In genomic region chr2:102027703-102028059, GRCh38 we compare ENCODE assay signal across 12 cellular contexts. TPM values are rescaled to one million over a fixed set of nuclear protein-coding genes. Genes with fewer than 3 reads are reported as not detected.
A peak's percentile ranks its signal among the peaks of the same experiment; 100 is the strongest.
DNase-seq lines count a peak whose midpoint lies in the region; ATAC-seq, FAIRE-seq and TF ChIP-seq lines count a peak whose summit lies in the region.
"Had no signal": no experiment of that assay in that cellular context is flagged by ENCODE, and none has a peak within 500 bp of the region (broad histone marks: within the 10 kb centered on the region; RNA-seq: fewer than 3 reads in every experiment).

No MANE protein-coding gene starts in this region.

- no peaks in the 10 kb centered on the region for H3K79me2 ChIP-seq in K562 (ENCODE audit: control insufficient read depth, insufficient read depth, low read length)

- H3K4me1 ChIP-seq in A549 (peaks cover 41% of the 10 kb centered on the region), K562 (replicated peaks in 1 of 2; ENCODE audit: control insufficient read depth in 2 of 2, insufficient read depth in 2 of 2, low read length in 2 of 2) (peaks cover 0 to 3% of the 10 kb centered on the region in 2 experiments; a peak in 2 of 5 replicates), right cardiac atrium (ENCODE audit: control insufficient read depth, insufficient read depth, low read length) (peaks cover 6% of the 10 kb centered on the region), psoas muscle (peaks cover 20% of the 10 kb centered on the region), A673 (ENCODE audit: insufficient read depth, low read length, poor library complexity, severe bottlenecking) (no peaks in the 10 kb centered on the region)

- intact Hi-C loops in K562 (cut with micrococcal nuclease) (no loop called here), right cardiac atrium (cut with DNase I) (no loop called here), psoas muscle (cut with DNase I) (loop anchor here in 1 of 2 donors (10.0 kb wide), 2 partner anchors 327 to 417 kb away; partner anchors contain the start of gene IL18R1), A673 (cut with micrococcal nuclease; ENCODE audit: unreplicated experiment) (loop anchor here (10.0 kb wide), 1 partner anchor 327 kb away; the partner anchor contains the start of gene IL18R1)

- TF ChIP-seq POLR2A in A549 (IDR thresholded peaks at IDR 0.05; ENCODE audit: low read length) (no peak), K562 (conservative IDR thresholded peaks at IDR 0.05) (no peak)

- H3K36me3 ChIP-seq in K562 (ENCODE audit: control insufficient read depth, insufficient read depth, low read length) (no peaks in the 10 kb centered on the region; the same call in 2 of the 3 replicates), psoas muscle (ENCODE audit: insufficient read depth in 1 of 2, low read depth in 1 of 2) (no peaks in the 10 kb centered on the region), A673 (ENCODE audit: insufficient read depth, low read length, poor library complexity, severe bottlenecking) (no peaks in the 10 kb centered on the region)

- FAIRE-seq in A549 (lab: Jason Lieb, UNC), result no peak
- FAIRE-seq in K562 (lab: Jason Lieb, UNC), result no peak
- FAIRE-seq: GM12891 had no signal

- no peak overlapping the region for H3K9ac ChIP-seq in K562 (ENCODE audit: insufficient read depth in 1 of 2, low read depth in 2 of 2, low read length in 2 of 2)

- TF ChIP-seq RAD21 in A549 (conservative IDR thresholded peaks at IDR 0.05 in 1 of 2, IDR thresholded peaks at IDR 0.05 in 1 of 2) (no peak), K562 (CRISPR knock-in tag; conservative IDR thresholded peaks at IDR 0.05 in 1 of 2, IDR thresholded peaks at IDR 0.05 in 1 of 2) (no peak)

- TF ChIP-seq CTCF in A549 (IDR thresholded peaks at IDR 0.05), result no peak
- TF ChIP-seq CTCF in K562 (IDR thresholded peaks at IDR 0.05 in 2 of 3, conservative IDR thresholded peaks at IDR 0.05 in 1 of 3; ENCODE audit: insufficient read depth in 2 of 3, low read depth in 1 of 3, low read length in 3 of 3), result no peak
- TF ChIP-seq CTCF in psoas muscle (IDR thresholded peaks at IDR 0.05), result no peak
- no peak for TF ChIP-seq CTCF in A673 (conservative IDR thresholded peaks at IDR 0.05; ENCODE audit: low read depth, low read length)

- TF ChIP-seq EP300 in A549 (IDR thresholded peaks at IDR 0.05), result no peak
- no peak for TF ChIP-seq EP300 in K562 (IDR thresholded peaks at IDR 0.05; ENCODE audit: low read length)

- WGBS in A549 (ENCODE audit: missing lambda C conversion rate), result 67% methylated on average over 6 of the region's 6 CpGs
- 38% methylated on average over 6 of the region's 6 CpGs for WGBS in K562 (ENCODE audit: insufficient coverage, low coverage, missing lambda C conversion rate)
- WGBS in right cardiac atrium, result 40% methylated on average over 6 of the region's 6 CpGs
- WGBS in psoas muscle, 3 donors, result 22 to 40% (median 23%) methylated on average over 6 of the region's 6 CpGs

- no peaks in the 10 kb centered on the region; the same call in 1 of the 2 replicates for H4K20me1 ChIP-seq in K562 (replicated peaks; ENCODE audit: control insufficient read depth, insufficient read depth, low read length)

- no peaks in the 10 kb centered on the region; a peak in 1 of 5 replicates for H3K27me3 ChIP-seq in K562 (ENCODE audit: control insufficient read depth in 2 of 2, insufficient read depth in 2 of 2, low read length in 2 of 2)
- no peaks in the 10 kb centered on the region for H3K27me3 ChIP-seq in right cardiac atrium (ENCODE audit: control insufficient read depth, insufficient read depth)
- no peaks in the 10 kb centered on the region for H3K27me3 ChIP-seq in psoas muscle (ENCODE audit: insufficient read depth in 3 of 3, low read length in 2 of 3)
- H3K27me3 ChIP-seq in A673 (replicated peaks; ENCODE audit: insufficient read depth, low read depth, low read length, poor library complexity), result no peaks in the 10 kb centered on the region

- BruUV-seq in K562 (replicated peaks; lab: Mats Ljungman, UMichigan) (no TSS peak), A673 (replicated peaks; lab: Mats Ljungman, UMichigan) (no TSS peak)

- POLR2A ChIA-PET in A549 (lab: Yijun Ruan, JAX) (interaction anchor here (1.4 kb wide), 1 partner anchor 37 kb away, joined by 5 read pairs; no protein-coding TSS in a partner anchor), K562 (lab: Yijun Ruan, JAX) (interaction anchor here (1.3 to 1.6 kb wide), 2 partner anchors 23 to 41 kb away, joined by 3 to 4 read pairs; no protein-coding TSS in a partner anchor), A673 (lab: Charles Lee; ENCODE audit: low non-redundant PET) (no interaction called here)

- H3K9me1 ChIP-seq in K562 (ENCODE audit: control insufficient read depth, insufficient read depth, low read length), result no peaks in the 10 kb centered on the region

- H3K4me2 ChIP-seq in A549 (peak overlapping the region; percentile 49), K562 (ENCODE audit: insufficient read depth, low read length) (no peak overlapping the region)
- H3K4me2 ChIP-seq: GM23338 had no signal

- H3K27ac ChIP-seq in A549 (peak overlapping the region; percentile 71 to 80), K562 (ENCODE audit: extremely low read depth, low read depth, low read length) (no peak overlapping the region), right cardiac atrium (ENCODE audit: low read length) (peak overlapping the region; percentile 84), psoas muscle (peak overlapping the region; percentile 50), A673 (ENCODE audit: low read depth, low read length, poor library complexity, severe bottlenecking) (no peak overlapping the region)

- H3K9me3 ChIP-seq in A549, result no peaks in the 10 kb centered on the region
- H3K9me3 ChIP-seq in K562 (replicated peaks; ENCODE audit: control insufficient read depth, insufficient read depth, low read depth, low read length), result no peaks in the 10 kb centered on the region
- H3K9me3 ChIP-seq in right cardiac atrium (ENCODE audit: control insufficient read depth, low read length), result no peaks in the 10 kb centered on the region
- no peaks in the 10 kb centered on the region for H3K9me3 ChIP-seq in psoas muscle
- H3K9me3 ChIP-seq in A673 (ENCODE audit: low read depth, low read length, poor library complexity, severe bottlenecking), result no peaks in the 10 kb centered on the region

- DNase-seq in A549 (ENCODE audit: low read depth in 1 of 2, low spot score in 1 of 2), result no peak
- no peak for DNase-seq in K562 (ENCODE audit: extremely low read depth in 1 of 4, low spot score in 3 of 4)
- DNase-seq in right cardiac atrium, result no peak
- no peak for DNase-seq in psoas muscle
- DNase-seq in A673 (ENCODE audit: low spot score), result no peak
- DNase-seq in effector CD8-positive, alpha-beta T cell (lab: John Stamatoyannopoulos, UW), result no peak
- DNase-seq in putamen (ENCODE audit: low spot score), result no peak
- DNase-seq: activated gamma-delta T cell had no signal

- CTCF ChIA-PET in A549 (lab: Yijun Ruan, JAX), result interaction anchor here (0.8 to 3.2 kb wide), 7 partner anchors 10 to 146 kb away, joined by 3 to 10 read pairs (median 4); no protein-coding TSS in a partner anchor
- CTCF ChIA-PET in K562 (lab: Yijun Ruan, JAX; ENCODE audit: low intra/inter-chr PET ratio), result no interaction called here
- CTCF ChIA-PET in A673 (lab: Charles Lee), result interaction anchor here (0.5 kb wide), 1 partner anchor 433 kb away, joined by 3 read pairs; no protein-coding TSS in a partner anchor

- 0 out of 2 replicates have a peak overlapping the region, but pooled peaks have one; percentile 3 for H2AFZ ChIP-seq in K562 (ENCODE audit: low read depth, low read length)
- H2AFZ ChIP-seq: GM23338 had no signal

- in situ Hi-C loops in K562 (cut with MboI), result no loop called here

- ATAC-seq in A549 (peak in 1 of 2 experiments; percentile 25; a peak in 1 of 6 replicates), K562 (no peak), right cardiac atrium (peak in 1 of 2 donors; percentile 90), psoas muscle (peak in 3 of 4 donors; percentile 59 to 81 (median 71)), GM18502 (IDR thresholded peaks at IDR 0.05; ENCODE audit: poor library complexity, unreplicated experiment) (no peak)
- ATAC-seq: GM23338, left lobe of liver had no signal

- H3K4me3 ChIP-seq in A549, result no peak overlapping the region
- no peak overlapping the region for H3K4me3 ChIP-seq in K562
- H3K4me3 ChIP-seq in right cardiac atrium (ENCODE audit: low read length), result no peak overlapping the region
- H3K4me3 ChIP-seq in psoas muscle, result no peak overlapping the region
- no peak overlapping the region for H3K4me3 ChIP-seq in A673 (ENCODE audit: low read depth, low read length, poor library complexity, severe bottlenecking)
- H3K4me3 ChIP-seq: GM23338 had no signal

TF ChIP-seq in K562, 482 proteins besides CTCF, POLR2A, EP300 and RAD21 (continues in another document):
- TF ChIP-seq GABPB2 (CRISPR knock-in tag; conservative IDR thresholded peaks at IDR 0.05), result no peak

RNA-seq across cellular contexts. Expression of gene IL1R2, which starts 35.9 kb away (rescaled TPM):
- polyA plus RNA-seq in A549 (2011; rRNA removed) (1.7 and 2.3 TPM in 2 replicates), A549 (2017; fragmentation: RNase III; extraction: RNeasy Plus Mini Kit Qiagen cat#74134 plus additional on column Dnase treatment) (0.71 to 0.83 TPM (median 0.71 TPM) in 3 replicates), K562 (2011; rRNA removed) (not detected in 2 replicates), K562 (2014; fragmentation: Illumina TruSeq; extraction: Trizol) (not detected in 2 replicates), K562 (2014; fragmentation: Nextera tagmentation; extraction: Ambion mirVana) (under 1 TPM in 1 of 2 experiments, not detected in 1; 0.13 TPM), K562 (2014; rRNA removed) (not detected in 2 replicates), right cardiac atrium (1.9 TPM), psoas muscle (1 to 10 TPM in 2 of 3 donors, under 1 TPM in 1; 0.86 to 3.4 (median 1.3) TPM)
- polyA plus RNA-seq in A549 (2012; cell fraction: cytosol; rRNA removed), result 0.62 and 0.65 TPM in 2 replicates
- polyA plus RNA-seq in A549 (2012; cell fraction: nucleus; rRNA removed), result 0.49 and 0.61 TPM in 2 replicates
- 1.4 and 2.0 TPM in 2 replicates for polyA minus RNA-seq in A549 (2011; rRNA and poly(A)+ RNA removed)
- not detected in 2 replicates for total RNA-seq in K562 (2011; cell fraction: chromatin; rRNA removed; ENCODE audit: low replicate concordance)
- not detected in 2 replicates for total RNA-seq in K562 (2011; cell fraction: nucleolus; rRNA removed)
- not detected in 2 replicates for total RNA-seq in K562 (2011; cell fraction: nucleoplasm; rRNA removed)
- total RNA-seq in K562 (2014; rRNA removed) (0.24 TPM in 1 of 2 replicates, not detected in the other), K562 (2014; rRNA removed; fragmentation: Illumina TruSeq; extraction: Trizol) (not detected in 2 replicates), K562 (2015; rRNA removed; fragmentation: Illumina TruSeq; extraction: Trizol) (not detected in 2 replicates), K562 (2021) (0.13 TPM in 1 of 2 replicates, not detected in the other), right cardiac atrium (1 to 10 TPM in 3 of 4 donors, not detected in 1; 3.0 to 4.3 (median 3.9) TPM), psoas muscle (1 to 10 TPM in 2 of 4 donors, under 1 TPM in 2; 0.41 to 3.1 (median 1.6) TPM), A673 (2021) (not detected in 2 replicates)
- polyA plus RNA-seq in K562 (2011; cell fraction: cytosol; rRNA removed), result not detected in 2 replicates
- not detected in 2 replicates for polyA plus RNA-seq in K562 (2011; cell fraction: nucleus; rRNA removed)
- polyA plus RNA-seq in K562 (2012), result 0.12 TPM in 1 of 2 replicates, not detected in the other
- polyA minus RNA-seq in K562 (2011; rRNA and poly(A)+ RNA removed), result not detected in 2 replicates
- polyA minus RNA-seq in K562 (2011; cell fraction: cytosol; rRNA and poly(A)+ RNA removed), result not detected in 2 replicates
- polyA minus RNA-seq in K562 (2011; cell fraction: nucleus; rRNA and poly(A)+ RNA removed), result not detected in 2 replicates
- total RNA-seq: GM23338 had no signal
- polyA plus RNA-seq: GM23338 had no signal

Comparison
In these comparisons a context has a peak if more than half of its experiments do, and no peak if none do; other contexts are left out.
1. ATAC-seq: peak in psoas muscle (3 of 4); none in K562 (single experiment) and GM18502 (single experiment).
2. H3K27ac ChIP-seq: peak in A549 (2 of 2), right cardiac atrium (single experiment) and psoas muscle (single experiment); none in K562 (single experiment) and A673 (single experiment).